ENCODE assay signal across 22 cellular contexts in the genomic region with DNA sequence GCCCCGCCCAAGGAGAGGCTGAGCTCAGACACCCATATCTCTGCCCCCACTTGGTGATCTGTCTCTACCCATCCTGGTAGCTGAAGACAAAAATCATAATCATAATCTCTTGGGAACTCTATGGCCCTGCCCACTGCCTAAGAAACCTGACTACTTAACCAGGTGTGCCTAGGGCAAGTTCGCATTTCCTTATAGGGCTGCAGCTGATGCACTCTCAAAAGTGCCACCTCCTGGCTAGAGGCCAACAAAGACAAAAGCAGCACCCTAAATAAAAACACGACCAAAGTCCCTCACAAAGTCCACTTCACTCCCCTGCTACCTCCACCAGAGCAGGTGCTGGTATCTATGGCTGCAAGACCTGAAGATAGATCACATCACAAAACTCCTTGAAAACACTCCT.
"Had no signal": no experiment of that assay in that cellular context is flagged by ENCODE, and none has a peak within 500 bp of the region (broad histone marks: within the 10 kb centered on the region; RNA-seq: fewer than 3 reads in every experiment).

No MANE protein-coding gene starts in this region.

- DNase-seq: activated B cell treated with CpG ODN at 0.5 μM for 24 hours; activated CD4-positive, alpha-beta T cell treated with anti-CD3 and anti-CD28 coated beads for 36 hours; activated CD4-positive, alpha-beta T cell treated with anti-CD3 and anti-CD28 coated beads, Interleukin-2, amount 50 U/mL, for 48 hours; activated CD8-positive, alpha-beta memory T cell treated with anti-CD3 and anti-CD28 coated beads, Interleukin-2, amount 50 U/mL, for 48 hours; activated naive CD4-positive, alpha-beta T cell treated with Interleukin-2 at 50 U/mL for 16 hours; activated naive CD8-positive, alpha-beta T cell treated with anti-CD3 and anti-CD28 coated beads for 36 hours; activated T-cell treated with anti-CD3 and anti-CD28 coated beads, Interleukin-2, amount 50 U/mL, for 4 hours; effector memory CD4-positive, alpha-beta T cell; foreskin melanocyte; immature natural killer cell; lower lobe of right lung; naive thymus-derived CD8-positive, alpha-beta T cell; stimulated activated CD4-positive, alpha-beta T cell treated with anti-CD3 and anti-CD28 coated beads, Interleukin-2, amount 100 ng/mL, for 48 hours; stimulated activated CD8-positive, alpha-beta memory T cell treated with anti-CD3 and anti-CD28 coated beads, Interleukin-4, amount 100 ng/mL, for 48 hours; stimulated activated naive B cell treated with anti-CD40 and anti-IgM and Interleukin-4, amounts not matched to agents 10 μg/mL and 1 μg/mL and 100 μg/mL, for 72 hours; transverse colon had no signal

- H3K9me3 ChIP-seq: lower lobe of right lung, transverse colon, vagina had no signal

- H3K27me3 ChIP-seq: neural progenitor cell, transverse colon, vagina had no signal

- H3K36me3 ChIP-seq: lower lobe of right lung, neural progenitor cell, transverse colon, vagina had no signal

- H2AFZ ChIP-seq: neural progenitor cell had no signal

- H3K36me3 Mint-ChIP-seq: activated naive CD8-positive, alpha-beta T cell treated with anti-CD3 and anti-CD28 coated beads for 36 hours; immature natural killer cell; naive thymus-derived CD8-positive, alpha-beta T cell; neural progenitor cell; stimulated activated naive B cell treated with anti-CD40 and anti-IgM and Interleukin-4, amounts not matched to agents 10 μg/mL and 1 μg/mL and 100 μg/mL, for 72 hours had no signal

- H3K4me3 Mint-ChIP-seq: activated B cell treated with CpG ODN at 0.5 μM for 24 hours; activated CD4-positive, alpha-beta T cell treated with anti-CD3 and anti-CD28 coated beads for 36 hours; activated naive CD8-positive, alpha-beta T cell treated with anti-CD3 and anti-CD28 coated beads for 36 hours; activated T-cell treated with anti-CD3 and anti-CD28 coated beads, Interleukin-2, amount 50 U/mL, for 4 hours; central memory CD8-positive, alpha-beta T cell; immature natural killer cell; naive thymus-derived CD8-positive, alpha-beta T cell; neural progenitor cell; stimulated activated naive B cell treated with anti-CD40 and anti-IgM and Interleukin-4, amounts not matched to agents 10 μg/mL and 1 μg/mL and 100 μg/mL, for 72 hours had no signal

- H3K27me3 Mint-ChIP-seq: activated B cell treated with CpG ODN at 0.5 μM for 24 hours; activated CD4-positive, alpha-beta T cell treated with anti-CD3 and anti-CD28 coated beads for 36 hours; activated naive CD8-positive, alpha-beta T cell treated with anti-CD3 and anti-CD28 coated beads for 36 hours; central memory CD8-positive, alpha-beta T cell; naive thymus-derived CD8-positive, alpha-beta T cell; progenitor cell of endocrine pancreas; stimulated activated naive B cell treated with anti-CD40 and anti-IgM and Interleukin-4, amounts not matched to agents 10 μg/mL and 1 μg/mL and 100 μg/mL, for 72 hours had no signal

- H3K4me1 ChIP-seq: lower lobe of right lung, neural progenitor cell, transverse colon, vagina had no signal

- H3K4me1 Mint-ChIP-seq: activated B cell treated with CpG ODN at 0.5 μM for 24 hours; activated CD4-positive, alpha-beta T cell treated with anti-CD3 and anti-CD28 coated beads for 36 hours; activated naive CD8-positive, alpha-beta T cell treated with anti-CD3 and anti-CD28 coated beads for 36 hours; central memory CD8-positive, alpha-beta T cell; immature natural killer cell; naive thymus-derived CD8-positive, alpha-beta T cell; neural progenitor cell; stimulated activated naive B cell treated with anti-CD40 and anti-IgM and Interleukin-4, amounts not matched to agents 10 μg/mL and 1 μg/mL and 100 μg/mL, for 72 hours had no signal

- ATAC-seq: activated CD4-positive, alpha-beta T cell treated with anti-CD3 and anti-CD28 coated beads for 36 hours; activated T-cell treated with anti-CD3 and anti-CD28 coated beads, Interleukin-2, amount 50 U/mL, for 4 hours; esophagus mucosa; left lobe of liver; lower lobe of right lung; naive thymus-derived CD8-positive, alpha-beta T cell; stimulated activated naive B cell treated with anti-CD40 and anti-IgM and Interleukin-4, amounts not matched to agents 10 μg/mL and 1 μg/mL and 100 μg/mL, for 72 hours had no signal

- H3K9ac ChIP-seq: neural progenitor cell had no signal

- H3K27ac Mint-ChIP-seq: activated B cell treated with CpG ODN at 0.5 μM for 24 hours; activated CD4-positive, alpha-beta T cell treated with anti-CD3 and anti-CD28 coated beads for 36 hours; activated naive CD8-positive, alpha-beta T cell treated with anti-CD3 and anti-CD28 coated beads for 36 hours; immature natural killer cell; naive thymus-derived CD8-positive, alpha-beta T cell; neural progenitor cell; progenitor cell of endocrine pancreas; stimulated activated naive B cell treated with anti-CD40 and anti-IgM and Interleukin-4, amounts not matched to agents 10 μg/mL and 1 μg/mL and 100 μg/mL, for 72 hours had no signal

- H3K4me2 ChIP-seq: neural progenitor cell had no signal

- H3K27ac ChIP-seq: lower lobe of right lung, neural progenitor cell, transverse colon, vagina had no signal

- H3K4me3 ChIP-seq: lower lobe of right lung, neural progenitor cell, transverse colon, vagina had no signal
